In genomic region chr4:40055379-40055872, GRCh38 we compare ENCODE assay signal across 8 cellular contexts. TPM values are rescaled to one million over a fixed set of nuclear protein-coding genes. Genes with fewer than 3 reads are reported as not detected.
DNase-seq lines count a peak whose midpoint lies in the region; ATAC-seq, FAIRE-seq and TF ChIP-seq lines count a peak whose summit lies in the region.

No MANE protein-coding gene starts in this region.

- no peak overlapping the region for H2BK15ac ChIP-seq in H1 (ENCODE audit: low read length)

- H2BK120ac ChIP-seq in H1 (replicated peaks; ENCODE audit: low read depth, low read length), result peak overlapping the region; percentile 19

- H3K9me3 Mint-ChIP-seq in T-helper 2 cell treated with Interferon-gamma antibody and Interleukin-4, amounts not matched to agents 5 μg/mL and 100 μg/mL, for 36 hours, result no peaks in the 10 kb centered on the region

- H4K91ac ChIP-seq in H1 (replicated peaks; ENCODE audit: insufficient read length, low read length), result peak overlapping the region; percentile 50

- peak overlapping the region; percentile 89 for H3K4me3 ChIP-seq in AG09309 (ENCODE audit: control insufficient read depth, low read depth, low read length)
- H3K4me3 ChIP-seq in H1 (ENCODE audit: extremely low read depth in 1 of 4, insufficient read depth in 2 of 4, low read depth in 3 of 4, low read length in 4 of 4), result peak overlapping the region; percentile 64 to 80 (median 76)
- peak overlapping the region; percentile 54 to 96 (median 90) for H3K4me3 ChIP-seq in pancreas

- CTCF ChIA-PET in H1 (lab: Charles Lee; ENCODE audit: partially characterized antibody), result interaction anchor here (0.6 to 1.3 kb wide), 3 partner anchors 254 to 1102 kb away, joined by 3 read pairs; no protein-coding TSS in a partner anchor

- FAIRE-seq in H1 (lab: Jason Lieb, UNC) (no peak), pancreas (lab: Jason Lieb, UNC) (no peak)

- no peaks in the 10 kb centered on the region for H4K20me1 ChIP-seq in H1 (replicated peaks in 1 of 2; ENCODE audit: control insufficient read depth in 1 of 2, insufficient read depth in 2 of 2, low read length in 2 of 2)

- intact Hi-C loops in pancreas (cut with DNase I), result no loop called here

- DNase-seq in AG09309 (ENCODE audit: low read depth) (no peak), H1 (ENCODE audit: low read depth in 1 of 2, low spot score in 2 of 2) (no peak), pancreas (no peak), germinal center (ENCODE audit: low spot score) (no peak)
- DNase-seq in T-helper 2 cell treated with Interferon-gamma antibody and Interleukin-4, amounts not matched to agents 5 μg/mL and 100 μg/mL, for 36 hours (ENCODE audit: low spot score), result no peak

- peaks cover 5% of the 10 kb centered on the region for H3K36me3 Mint-ChIP-seq in T-helper 2 cell treated with Interferon-gamma antibody and Interleukin-4, amounts not matched to agents 5 μg/mL and 100 μg/mL, for 36 hours (ENCODE audit: low read depth)

- ATAC-seq in GM21526 (IDR thresholded peaks at IDR 0.05; ENCODE audit: low FRiP score, unreplicated experiment) (peak; percentile 7), pancreas (no peak), GM19463 (IDR thresholded peaks at IDR 0.05; ENCODE audit: unreplicated experiment) (no peak), HG02970 (IDR thresholded peaks at IDR 0.05; ENCODE audit: low FRiP score, unreplicated experiment) (no peak)

- peak overlapping the region; percentile 63 to 88 for H3K4me2 ChIP-seq in H1 (ENCODE audit: insufficient read depth in 1 of 2, low read depth in 2 of 2, low read length in 2 of 2)

- no peak overlapping the region for H3K14ac ChIP-seq in H1 (ENCODE audit: insufficient read length)

- peak overlapping the region; percentile 98 for H4K5ac ChIP-seq in H1 (ENCODE audit: insufficient read length, low read depth, low read length)

- H3K27me3 ChIP-seq in H1 (replicated peaks in 1 of 4; ENCODE audit: control insufficient read depth in 3 of 4, extremely low read depth in 1 of 4, insufficient read depth in 3 of 4, low read length in 3 of 4) (no peaks in the 10 kb centered on the region), pancreas (no peaks in the 10 kb centered on the region)

- no peak overlapping the region; the same call in 1 of the 2 replicates for H2BK12ac ChIP-seq in H1 (ENCODE audit: low read depth, low read length)

- H3K18ac ChIP-seq in H1 (ENCODE audit: extremely low read depth, low read length), result peak overlapping the region; percentile 96

- no peaks in the 10 kb centered on the region for H3K9me3 ChIP-seq in H1 (ENCODE audit: insufficient read depth in 2 of 2, low read depth in 1 of 2, low read length in 1 of 2)
- H3K9me3 ChIP-seq in pancreas, result no peaks in the 10 kb centered on the region

- 0 out of 2 replicates have a peak, but pooled peaks cover 2% of the 10 kb centered on the region for H3K79me1 ChIP-seq in H1 (ENCODE audit: low read depth, low read length)

- peak overlapping the region; percentile 90 for H3K4me3 Mint-ChIP-seq in T-helper 2 cell treated with Interferon-gamma antibody and Interleukin-4, amounts not matched to agents 5 μg/mL and 100 μg/mL, for 36 hours

- POLR2A ChIA-PET in H1 (lab: Charles Lee; ENCODE audit: partially characterized antibody), result interaction anchor here (0.9 to 2.6 kb wide), 33 partner anchors 9 to 696 kb away, joined by 3 to 29 read pairs (median 4); partner anchors contain the start of gene PDS5A

- H3K23me2 ChIP-seq in H1 (ENCODE audit: low read depth, low read length), result peaks cover 6% of the 10 kb centered on the region

- H3K4me1 ChIP-seq in H1 (replicated peaks in 1 of 4; ENCODE audit: control insufficient read depth in 3 of 4, insufficient read depth in 4 of 4, low read length in 3 of 4) (peaks cover 0 to 12% (median 3%) of the 10 kb centered on the region in 4 experiments; a peak in 3 of 7 replicates), pancreas (peaks cover 0 to 13% (median 7%) of the 10 kb centered on the region in 3 donors)

- WGBS in H1 (ENCODE audit: extremely low coverage in 1 of 2, insufficient coverage in 1 of 2, insufficient read length in 1 of 2, insufficient replicate concordance in 2 of 2, low coverage in 1 of 2, low lambda C conversion rate in 2 of 2, missing lambda C conversion rate in 1 of 2), 2 experiments, result 15% methylated on average over 8 of the region's 8 CpGs; no CpG with 5 or more reads in 1 of the 2 experiments
- 4 to 5% methylated on average over 8 of the region's 8 CpGs for WGBS in pancreas, 2 donors

- H3K36me3 ChIP-seq in H1 (ENCODE audit: control insufficient read depth in 2 of 4, insufficient read depth in 4 of 4, low read length in 3 of 4) (peaks cover 0 to 3% (median 0%) of the 10 kb centered on the region in 4 experiments; a peak in 2 of 8 replicates), pancreas (no peaks in the 10 kb centered on the region)

- no peak for TF ChIP-seq POLR2A in H1 (IDR thresholded peaks at IDR 0.05; ENCODE audit: control extremely low read depth in 1 of 2, low read depth in 2 of 2, low read length in 2 of 2)

- no peak overlapping the region for H2BK20ac ChIP-seq in H1 (ENCODE audit: low read length)

- no peak for TF ChIP-seq EP300 in H1 (IDR thresholded peaks at IDR 0.05; ENCODE audit: borderline replicate concordance in 1 of 2, low read depth in 2 of 2, low read length in 2 of 2)

- H3K4me1 Mint-ChIP-seq in T-helper 2 cell treated with Interferon-gamma antibody and Interleukin-4, amounts not matched to agents 5 μg/mL and 100 μg/mL, for 36 hours (ENCODE audit: low read depth), result peaks cover 30% of the 10 kb centered on the region

- H3K27ac ChIP-seq in H1 (ENCODE audit: low read depth, low read length), result peak overlapping the region; percentile 91
- H3K27ac ChIP-seq in pancreas, result peak overlapping the region; percentile 99 to 100 (median 100)

- H3K27me3 Mint-ChIP-seq in T-helper 2 cell treated with Interferon-gamma antibody and Interleukin-4, amounts not matched to agents 5 μg/mL and 100 μg/mL, for 36 hours (ENCODE audit: low read depth), result peaks cover 2% of the 10 kb centered on the region

- peaks cover 0 to 29% of the 10 kb centered on the region in 2 experiments; a peak in 3 of 4 replicates for H3K79me2 ChIP-seq in H1 (ENCODE audit: control insufficient read depth in 1 of 2, insufficient read depth in 2 of 2, low read length in 2 of 2)

- no peak overlapping the region for H3K23ac ChIP-seq in H1 (ENCODE audit: insufficient read length)

- H3K4ac ChIP-seq in H1 (replicated peaks; ENCODE audit: insufficient read length, low read depth, low read length), result no peak overlapping the region

- TF ChIP-seq CTCF in AG09309 (IDR thresholded peaks at IDR 0.05; ENCODE audit: control insufficient read depth, insufficient read depth, low read depth, low read length, missing control alignments), result no peak
- TF ChIP-seq CTCF in H1 (IDR thresholded peaks at IDR 0.05; ENCODE audit: control extremely low read depth in 1 of 3, insufficient read depth in 1 of 3, low read depth in 1 of 3, low read length in 3 of 3), result no peak
- no peak for TF ChIP-seq CTCF in pancreas (IDR thresholded peaks at IDR 0.05)

- H3K56ac ChIP-seq in H1 (replicated peaks; ENCODE audit: insufficient read length, low read depth, low read length), result peak overlapping the region; percentile 34

- peak overlapping the region; percentile 99; the same call in 1 of the 2 replicates for H4K8ac ChIP-seq in H1 (ENCODE audit: extremely low read depth, insufficient read depth, low read length)

- peak overlapping the region; percentile 75 to 92 (median 88) for H3K9ac ChIP-seq in H1 (replicated peaks in 1 of 4; ENCODE audit: extremely low read depth in 1 of 4, low read depth in 3 of 4, low read length in 3 of 4)

- peak overlapping the region; percentile 72 for H2AFZ ChIP-seq in H1 (ENCODE audit: low read length)

- H3K27ac Mint-ChIP-seq in T-helper 2 cell treated with Interferon-gamma antibody and Interleukin-4, amounts not matched to agents 5 μg/mL and 100 μg/mL, for 36 hours, result peak overlapping the region; percentile 99

- no peak overlapping the region for H2AK5ac ChIP-seq in H1 (ENCODE audit: low read depth, low read length)

- peak overlapping the region; percentile 94 for H2BK5ac ChIP-seq in H1 (ENCODE audit: low read depth, low read length)

- no peak for TF ChIP-seq RAD21 in H1 (IDR thresholded peaks at IDR 0.05 in 1 of 2, conservative IDR thresholded peaks at IDR 0.05 in 1 of 2; ENCODE audit: low read depth in 2 of 2, low read length in 2 of 2)

TF ChIP-seq in H1, 55 proteins besides CTCF, POLR2A, EP300 and RAD21:
- no peak for TF ChIP-seq CHD2 (IDR thresholded peaks at IDR 0.05; ENCODE audit: low read length)
- 0 out of 2 replicates have a peak, but pooled peaks have one; percentile 11 for TF ChIP-seq GTF2F1 (IDR thresholded peaks at IDR 0.05; ENCODE audit: borderline replicate concordance, low read depth, low read length)
- TF ChIP-seq CHD1 (IDR thresholded peaks at IDR 0.05; ENCODE audit: low read depth, low read length), result peak; percentile 34; the same call in 1 of the 2 replicates

RNA-seq across cellular contexts. Expression of gene N4BP2, which starts 1.2 kb away (rescaled TPM):
- 43.1 and 44.7 TPM in 2 replicates for total RNA-seq in H1 (2021; fragmentation: NEBNext Ultra II Directional; extraction: Animal tissue kit (Norgen Biotek cat#: 25700))
- polyA plus RNA-seq in H1 (2011; rRNA removed), result 3.3 and 4.4 TPM in 2 replicates
- 6.8 TPM for polyA plus RNA-seq in H1 (2011; cell fraction: cytosol; rRNA removed)
- polyA plus RNA-seq in H1 (2011; cell fraction: nucleus; rRNA removed), result 6.3 TPM
- polyA plus RNA-seq in H1 (2012, experiment 1 of 2), result 5.5 to 13.8 TPM (median 8.4 TPM) in 4 replicates
- polyA plus RNA-seq in H1 (2012, experiment 2 of 2), result 0.75 TPM
- 20.8 TPM for polyA plus RNA-seq in H1 (2013, experiment 1 of 2)
- polyA plus RNA-seq in H1 (2013, experiment 2 of 2), result 18.9 TPM
- 25.9 and 38.4 TPM in 2 replicates for polyA minus RNA-seq in H1 (2011; rRNA and poly(A)+ RNA removed)
- 19.3 TPM for polyA minus RNA-seq in H1 (2011; cell fraction: cytosol; rRNA and poly(A)+ RNA removed)
- polyA minus RNA-seq in H1 (2011; cell fraction: nucleus; rRNA and poly(A)+ RNA removed), result 64.5 TPM
- 10 to 100 TPM in 5 of 6 donors, 1 to 10 TPM in 1; 10.0 to 13.4 (median 11.9) TPM for total RNA-seq in pancreas
- 1 to 10 TPM; 1.6 to 3.2 TPM for polyA plus RNA-seq in pancreas
